In genomic region chr17:80002690-80003490, GRCh38 we compare ENCODE assay signal across 1 cellular context.
TF ChIP-seq lines count a peak whose summit lies in the region.

No MANE protein-coding gene starts in this region.

TF ChIP-seq in HepG2, 621 proteins besides CTCF, POLR2A, EP300 and RAD21 (continued from another document and continues in another):
- TF ChIP-seq TERF1 (CRISPR knock-in tag; IDR thresholded peaks at IDR 0.05), result no peak
- no peak for TF ChIP-seq ZNF703 (CRISPR knock-in tag; IDR thresholded peaks at IDR 0.05; ENCODE audit: borderline replicate concordance)
- TF ChIP-seq, protein P1, sequence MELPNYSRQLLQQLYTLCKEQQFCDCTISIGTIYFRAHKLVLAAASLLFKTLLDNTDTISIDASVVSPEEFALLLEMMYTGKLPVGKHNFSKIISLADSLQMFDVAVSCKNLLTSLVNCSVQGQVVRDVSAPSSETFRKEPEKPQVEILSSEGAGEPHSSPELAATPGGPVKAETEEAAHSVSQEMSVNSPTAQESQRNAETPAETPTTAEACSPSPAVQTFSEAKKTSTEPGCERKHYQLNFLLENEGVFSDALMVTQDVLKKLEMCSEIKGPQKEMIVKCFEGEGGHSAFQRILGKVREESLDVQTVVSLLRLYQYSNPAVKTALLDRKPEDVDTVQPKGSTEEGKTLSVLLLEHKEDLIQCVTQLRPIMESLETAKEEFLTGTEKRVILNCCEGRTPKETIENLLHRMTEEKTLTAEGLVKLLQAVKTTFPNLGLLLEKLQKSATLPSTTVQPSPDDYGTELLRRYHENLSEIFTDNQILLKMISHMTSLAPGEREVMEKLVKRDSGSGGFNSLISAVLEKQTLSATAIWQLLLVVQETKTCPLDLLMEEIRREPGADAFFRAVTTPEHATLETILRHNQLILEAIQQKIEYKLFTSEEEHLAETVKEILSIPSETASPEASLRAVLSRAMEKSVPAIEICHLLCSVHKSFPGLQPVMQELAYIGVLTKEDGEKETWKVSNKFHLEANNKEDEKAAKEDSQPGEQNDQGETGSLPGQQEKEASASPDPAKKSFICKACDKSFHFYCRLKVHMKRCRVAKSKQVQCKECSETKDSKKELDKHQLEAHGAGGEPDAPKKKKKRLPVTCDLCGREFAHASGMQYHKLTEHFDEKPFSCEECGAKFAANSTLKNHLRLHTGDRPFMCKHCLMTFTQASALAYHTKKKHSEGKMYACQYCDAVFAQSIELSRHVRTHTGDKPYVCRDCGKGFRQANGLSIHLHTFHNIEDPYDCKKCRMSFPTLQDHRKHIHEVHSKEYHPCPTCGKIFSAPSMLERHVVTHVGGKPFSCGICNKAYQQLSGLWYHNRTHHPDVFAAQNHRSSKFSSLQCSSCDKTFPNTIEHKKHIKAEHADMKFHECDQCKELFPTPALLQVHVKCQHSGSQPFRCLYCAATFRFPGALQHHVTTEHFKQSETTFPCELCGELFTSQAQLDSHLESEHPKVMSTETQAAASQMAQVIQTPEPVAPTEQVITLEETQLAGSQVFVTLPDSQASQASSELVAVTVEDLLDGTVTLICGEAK (IDR thresholded peaks at IDR 0.05), result no peak
- TF ChIP-seq, protein P1 (CRISPR knock-in tag; IDR thresholded peaks at IDR 0.05), result peak; percentile 13; the same call in 1 of the 2 replicates
- TF ChIP-seq, protein P2, sequence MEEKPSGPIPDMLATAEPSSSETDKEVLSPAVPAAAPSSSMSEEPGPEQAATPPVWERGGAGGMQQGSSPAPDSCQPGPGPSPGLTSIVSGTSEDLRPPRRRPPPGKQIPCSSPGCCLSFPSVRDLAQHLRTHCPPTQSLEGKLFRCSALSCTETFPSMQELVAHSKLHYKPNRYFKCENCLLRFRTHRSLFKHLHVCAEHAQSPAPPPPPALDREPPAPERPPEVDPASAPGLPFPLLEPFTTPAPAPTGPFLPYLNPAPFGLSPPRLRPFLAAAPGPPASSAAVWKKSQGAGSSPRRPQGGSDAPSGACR (CRISPR knock-in tag; IDR thresholded peaks at IDR 0.05), result no peak
- no peak for TF ChIP-seq KDM6A (CRISPR knock-in tag; IDR thresholded peaks at IDR 0.05; ENCODE audit: low read depth)
- no peak for TF ChIP-seq IRF1 (CRISPR knock-in tag; IDR thresholded peaks at IDR 0.05; ENCODE audit: low read depth)
- TF ChIP-seq ARID2 (CRISPR knock-in tag; IDR thresholded peaks at IDR 0.05; ENCODE audit: borderline replicate concordance), result no peak
- TF ChIP-seq ZNF780A (CRISPR knock-in tag; IDR thresholded peaks at IDR 0.05), result no peak
- no peak for TF ChIP-seq ZNF598 (CRISPR knock-in tag; IDR thresholded peaks at IDR 0.05; ENCODE audit: borderline replicate concordance)
- peak; percentile 74 for TF ChIP-seq ZNF687 (CRISPR knock-in tag; IDR thresholded peaks at IDR 0.05)
- TF ChIP-seq TAF15 (IDR thresholded peaks at IDR 0.05; ENCODE audit: low read depth, low read length, poor library complexity, severe bottlenecking), result no peak
- no peak for TF ChIP-seq ZNF800 (CRISPR knock-in tag; IDR thresholded peaks at IDR 0.05)
- 0 out of 2 replicates have a peak, but pooled peaks have one; percentile 26 for TF ChIP-seq HDAC2 (CRISPR knock-in tag; IDR thresholded peaks at IDR 0.05)
- TF ChIP-seq, protein P3, sequence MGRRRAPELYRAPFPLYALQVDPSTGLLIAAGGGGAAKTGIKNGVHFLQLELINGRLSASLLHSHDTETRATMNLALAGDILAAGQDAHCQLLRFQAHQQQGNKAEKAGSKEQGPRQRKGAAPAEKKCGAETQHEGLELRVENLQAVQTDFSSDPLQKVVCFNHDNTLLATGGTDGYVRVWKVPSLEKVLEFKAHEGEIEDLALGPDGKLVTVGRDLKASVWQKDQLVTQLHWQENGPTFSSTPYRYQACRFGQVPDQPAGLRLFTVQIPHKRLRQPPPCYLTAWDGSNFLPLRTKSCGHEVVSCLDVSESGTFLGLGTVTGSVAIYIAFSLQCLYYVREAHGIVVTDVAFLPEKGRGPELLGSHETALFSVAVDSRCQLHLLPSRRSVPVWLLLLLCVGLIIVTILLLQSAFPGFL (CRISPR knock-in tag; IDR thresholded peaks at IDR 0.05), result no peak
- no peak for TF ChIP-seq SMYD3 (CRISPR knock-in tag; IDR thresholded peaks at IDR 0.05)
- TF ChIP-seq ZNF205 (CRISPR knock-in tag; IDR thresholded peaks at IDR 0.05), result no peak
- TF ChIP-seq ZNF383 (CRISPR knock-in tag; IDR thresholded peaks at IDR 0.05; ENCODE audit: borderline replicate concordance), result no peak
- TF ChIP-seq ZNF264 (CRISPR knock-in tag; IDR thresholded peaks at IDR 0.05), result no peak
- TF ChIP-seq GABPA (IDR thresholded peaks at IDR 0.05; ENCODE audit: low read depth, low read length), result no peak
- no peak for TF ChIP-seq GABPA (CRISPR knock-in tag; IDR thresholded peaks at IDR 0.05; ENCODE audit: low read depth)
- TF ChIP-seq ZNF101 (CRISPR knock-in tag; IDR thresholded peaks at IDR 0.05; ENCODE audit: borderline replicate concordance, low read depth), result no peak
- TF ChIP-seq, protein P4, sequence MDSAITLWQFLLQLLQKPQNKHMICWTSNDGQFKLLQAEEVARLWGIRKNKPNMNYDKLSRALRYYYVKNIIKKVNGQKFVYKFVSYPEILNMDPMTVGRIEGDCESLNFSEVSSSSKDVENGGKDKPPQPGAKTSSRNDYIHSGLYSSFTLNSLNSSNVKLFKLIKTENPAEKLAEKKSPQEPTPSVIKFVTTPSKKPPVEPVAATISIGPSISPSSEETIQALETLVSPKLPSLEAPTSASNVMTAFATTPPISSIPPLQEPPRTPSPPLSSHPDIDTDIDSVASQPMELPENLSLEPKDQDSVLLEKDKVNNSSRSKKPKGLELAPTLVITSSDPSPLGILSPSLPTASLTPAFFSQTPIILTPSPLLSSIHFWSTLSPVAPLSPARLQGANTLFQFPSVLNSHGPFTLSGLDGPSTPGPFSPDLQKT (CRISPR knock-in tag; IDR thresholded peaks at IDR 0.05; ENCODE audit: borderline replicate concordance), result no peak
- no peak for TF ChIP-seq ZKSCAN8 (CRISPR knock-in tag; IDR thresholded peaks at IDR 0.05; ENCODE audit: borderline replicate concordance)
- TF ChIP-seq TAF1 (CRISPR knock-in tag; IDR thresholded peaks at IDR 0.05), result no peak
- no peak for TF ChIP-seq ZNF839 (CRISPR knock-in tag; IDR thresholded peaks at IDR 0.05; ENCODE audit: borderline replicate concordance)
- TF ChIP-seq HDAC6 (IDR thresholded peaks at IDR 0.05; ENCODE audit: low read depth, low read length), result no peak
- TF ChIP-seq SOX5 (CRISPR knock-in tag; IDR thresholded peaks at IDR 0.05; ENCODE audit: borderline replicate concordance), result no peak; the same call in 1 of the 2 replicates
- TF ChIP-seq SIN3A (IDR thresholded peaks at IDR 0.05; ENCODE audit: borderline replicate concordance, low read depth, low read length), result no peak
- no peak for TF ChIP-seq SRSF9 (IDR thresholded peaks at IDR 0.05; ENCODE audit: borderline replicate concordance, insufficient read depth, low read depth, low read length, poor library complexity, severe bottlenecking)
- no peak for TF ChIP-seq GTF2F1 (IDR thresholded peaks at IDR 0.05; ENCODE audit: low read length)
- peak; percentile 84 for TF ChIP-seq HOXA3 (CRISPR knock-in tag; IDR thresholded peaks at IDR 0.05)
- no peak for TF ChIP-seq ZNF770 (CRISPR knock-in tag; IDR thresholded peaks at IDR 0.05)
- TF ChIP-seq TBX3 (IDR thresholded peaks at IDR 0.05; ENCODE audit: borderline replicate concordance), result no peak
- no peak for TF ChIP-seq BRCA1 (CRISPR knock-in tag; IDR thresholded peaks at IDR 0.05)
- TF ChIP-seq BCL6 (CRISPR knock-in tag; IDR thresholded peaks at IDR 0.05), result 0 out of 2 replicates have a peak, but pooled peaks have one; percentile 14
